ENCODE assay signal across 32 cellular contexts in genomic region chr10:127913368-127913759, GRCh38. TPM values are rescaled to one million over a fixed set of nuclear protein-coding genes. Genes with fewer than 3 reads are reported as not detected.
"Had no signal": no experiment of that assay in that cellular context is flagged by ENCODE, and none has a peak within 500 bp of the region (broad histone marks: within the 10 kb centered on the region; RNA-seq: fewer than 3 reads in every experiment).

No MANE protein-coding gene starts in this region.

- DNase-seq: central memory CD4-positive, alpha-beta T cell; dermis blood vessel endothelial cell; effector memory CD8-positive, alpha-beta T cell; erythroblast; foreskin fibroblast; gastrocnemius medialis; hippocampal formation; left cardiac atrium; lower lobe of right lung; naive thymus-derived CD8-positive, alpha-beta T cell; nephron progenitor cell; occipital lobe; pancreas; retina; stimulated activated CD4-positive, alpha-beta T cell treated with anti-CD3 and anti-CD28 coated beads, Interleukin-2, amount 100 ng/mL, for 24 hours; stimulated activated CD4-positive, alpha-beta T cell treated with anti-CD3 and anti-CD28 coated beads, Interleukin-4, amount 100 ng/mL, for 24 hours; upper lobe of right lung; uterus had no signal

- H3K27ac ChIP-seq: coronary artery, gastrocnemius medialis, left lung, lower lobe of right lung, pancreas, thoracic aorta, upper lobe of right lung, uterus had no signal

- H3K27me3 Mint-ChIP-seq: stimulated activated memory B cell treated with anti-CD40 and anti-IgM and Interleukin-4, amounts not matched to agents 10 μg/mL and 1 μg/mL and 100 μg/mL, for 72 hours had no signal

- H3K4me1 Mint-ChIP-seq: stimulated activated memory B cell treated with anti-CD40 and anti-IgM and Interleukin-4, amounts not matched to agents 10 μg/mL and 1 μg/mL and 100 μg/mL, for 72 hours had no signal

- H3K36me3 ChIP-seq: gastrocnemius medialis, left lung, lower lobe of right lung, pancreas, thoracic aorta, tibial nerve, upper lobe of right lung, uterus had no signal

- ATAC-seq: effector memory CD8-positive, alpha-beta T cell; gastrocnemius medialis; left lung; lower lobe of right lung; naive thymus-derived CD8-positive, alpha-beta T cell; pancreas; sciatic nerve; stimulated activated memory B cell treated with anti-CD40 and anti-IgM and Interleukin-4, amounts not matched to agents 10 μg/mL and 1 μg/mL and 100 μg/mL, for 72 hours; upper lobe of right lung had no signal

- H3K9me3 Mint-ChIP-seq: effector memory CD8-positive, alpha-beta T cell; nephron progenitor cell had no signal

- H3K36me3 Mint-ChIP-seq: naive thymus-derived CD8-positive, alpha-beta T cell; stimulated activated memory B cell treated with anti-CD40 and anti-IgM and Interleukin-4, amounts not matched to agents 10 μg/mL and 1 μg/mL and 100 μg/mL, for 72 hours had no signal

- H3K9me3 ChIP-seq: gastrocnemius medialis, lower lobe of right lung, pancreas, thoracic aorta, tibial nerve, upper lobe of right lung, uterus had no signal

- H3K4me3 ChIP-seq: coronary artery, gastrocnemius medialis, left lung, lower lobe of right lung, pancreas, smooth muscle cell, thoracic aorta, tibial nerve, upper lobe of right lung, uterus had no signal

- H3K4me3 Mint-ChIP-seq: effector memory CD8-positive, alpha-beta T cell; naive thymus-derived CD8-positive, alpha-beta T cell; nephron progenitor cell; stimulated activated memory B cell treated with anti-CD40 and anti-IgM and Interleukin-4, amounts not matched to agents 10 μg/mL and 1 μg/mL and 100 μg/mL, for 72 hours; stimulated activated naive CD8-positive, alpha-beta T cell treated with anti-CD3 and anti-CD28 coated beads, Interleukin-15, Interleukin-2, amounts not matched to agents 100 ng/mL and 50 ng/mL, for 24 hours had no signal

- H3K4me1 ChIP-seq: pancreas, uterus had no signal

- H3K27ac Mint-ChIP-seq: effector memory CD8-positive, alpha-beta T cell; naive thymus-derived CD8-positive, alpha-beta T cell; nephron progenitor cell; stimulated activated memory B cell treated with anti-CD40 and anti-IgM and Interleukin-4, amounts not matched to agents 10 μg/mL and 1 μg/mL and 100 μg/mL, for 72 hours; stimulated activated naive CD8-positive, alpha-beta T cell treated with anti-CD3 and anti-CD28 coated beads, Interleukin-15, Interleukin-2, amounts not matched to agents 100 ng/mL and 50 ng/mL, for 24 hours had no signal

- H3K27me3 ChIP-seq: gastrocnemius medialis, left lung, tibial nerve, upper lobe of right lung, uterus had no signal

RNA-seq across cellular contexts. Expression of gene CLRN3, which starts 20.6 kb away (rescaled TPM):
- total RNA-seq: chondrocyte; dermis blood vessel endothelial cell; glomerular endothelial cell; kidney epithelial cell; left cardiac atrium; left lung; lower lobe of right lung; myocyte; naive thymus-derived CD8-positive, alpha-beta T cell; posterior vena cava; pulmonary artery endothelial cell; sciatic nerve; smooth muscle cell; thoracic aorta; tibial nerve; upper lobe of right lung; uterus had no signal
- polyA plus RNA-seq: naive thymus-derived CD8-positive, alpha-beta T cell; smooth muscle cell had no signal
